8 cellular contexts compared by ENCODE assay signal in the genomic region with DNA sequence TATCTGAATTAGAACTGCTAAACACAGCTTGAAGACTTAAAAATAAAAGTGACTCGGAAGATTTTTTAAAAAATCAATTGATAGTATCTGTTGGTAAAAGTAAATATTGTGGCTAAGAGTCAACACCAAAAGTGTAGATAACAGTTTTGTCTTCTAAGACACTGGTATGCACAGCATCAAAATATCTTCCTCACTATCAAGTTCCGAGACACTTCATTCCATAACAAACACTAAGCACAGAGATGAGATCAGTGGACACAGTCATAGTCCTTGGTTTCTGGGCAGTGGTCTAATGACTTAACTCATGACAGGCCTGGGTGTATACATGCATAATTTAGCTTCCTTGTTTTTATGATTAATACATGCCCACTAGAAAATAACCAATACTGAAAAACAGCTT.
DNase-seq lines count a peak whose midpoint lies in the region; ATAC-seq and TF ChIP-seq lines count a peak whose summit lies in the region.

No MANE protein-coding gene starts in this region.

- DNase-seq in CD8-positive, alpha-beta T cell, result no peak
- DNase-seq in RWPE2 (ENCODE audit: low spot score) (no peak), epithelial cell of prostate (ENCODE audit: low read depth, low spot score) (peak; percentile 88), ovary (no peak)
- no peak for DNase-seq in activated effector memory CD4-positive, alpha-beta T cell treated with anti-CD3 and anti-CD28 coated beads, Interleukin-2, amount 50 U/mL, for 16 hours

- POLR2A ChIA-PET in CD8-positive, alpha-beta T cell (lab: Charles Lee), result interaction anchor here (0.9 to 1.0 kb wide), 2 partner anchors 28 to 206 kb away, joined by 3 read pairs; no protein-coding TSS in a partner anchor

- peaks cover 3% of the 10 kb centered on the region for H3K4me1 ChIP-seq in CD8-positive, alpha-beta T cell (ENCODE audit: insufficient read depth, low read length)
- peaks cover 13% of the 10 kb centered on the region for H3K4me1 ChIP-seq in RWPE2 (ENCODE audit: insufficient read depth, poor library complexity, severe bottlenecking)
- H3K4me1 ChIP-seq in ovary (ENCODE audit: insufficient read depth), result peaks cover 17% of the 10 kb centered on the region

- no peaks in the 10 kb centered on the region for H3K27me3 ChIP-seq in CD8-positive, alpha-beta T cell (ENCODE audit: insufficient read depth, low read length)
- H3K27me3 ChIP-seq in RWPE2 (ENCODE audit: insufficient read depth, poor library complexity, severe bottlenecking) (no peaks in the 10 kb centered on the region), ovary (no peaks in the 10 kb centered on the region)

- CTCF ChIA-PET in CD8-positive, alpha-beta T cell (lab: Charles Lee), result interaction anchor here (0.9 to 1.4 kb wide), 6 partner anchors 9 to 160 kb away, joined by 3 to 4 read pairs (median 3); no protein-coding TSS in a partner anchor

- peaks cover 40% of the 10 kb centered on the region for H3K36me3 Mint-ChIP-seq in CD8-positive, alpha-beta T cell

- 3 to 10% (median 7%) methylated on average over 2 of the region's 2 CpGs for WGBS in ovary, 3 donors

- peak overlapping the region; percentile 62 for H3K27ac Mint-ChIP-seq in CD8-positive, alpha-beta T cell

- H3K4me1 Mint-ChIP-seq in CD8-positive, alpha-beta T cell (ENCODE audit: low read depth), result peaks cover 35% of the 10 kb centered on the region

- H3K4me3 Mint-ChIP-seq in CD8-positive, alpha-beta T cell, result peak overlapping the region; percentile 65

- no peaks in the 10 kb centered on the region for H3K27me3 Mint-ChIP-seq in CD8-positive, alpha-beta T cell (ENCODE audit: low read depth)

- no peaks in the 10 kb centered on the region for H3K9me3 ChIP-seq in CD8-positive, alpha-beta T cell (ENCODE audit: low read length)
- H3K9me3 ChIP-seq in RWPE2 (ENCODE audit: severe bottlenecking) (no peaks in the 10 kb centered on the region), ovary (no peaks in the 10 kb centered on the region)

- H3K36me3 ChIP-seq in CD8-positive, alpha-beta T cell (ENCODE audit: insufficient read depth, low read length), result no peaks in the 10 kb centered on the region
- no peaks in the 10 kb centered on the region for H3K36me3 ChIP-seq in RWPE2 (ENCODE audit: low read depth)
- H3K36me3 ChIP-seq in ovary, result no peaks in the 10 kb centered on the region

- H3K9me3 Mint-ChIP-seq in CD8-positive, alpha-beta T cell, result no peaks in the 10 kb centered on the region

- no peak for TF ChIP-seq EP300 in ovary (IDR thresholded peaks at IDR 0.05)

- TF ChIP-seq CTCF in CD8-positive, alpha-beta T cell (IDR thresholded peaks at IDR 0.05), result no peak
- TF ChIP-seq CTCF in RWPE2 (IDR thresholded peaks at IDR 0.05; ENCODE audit: poor library complexity, severe bottlenecking) (no peak), ovary (IDR thresholded peaks at IDR 0.05) (no peak)

- TF ChIP-seq POLR2A in ovary (IDR thresholded peaks at IDR 0.05), result no peak

- H3K4me3 ChIP-seq in CD8-positive, alpha-beta T cell (ENCODE audit: low read depth, low read length), result peak overlapping the region; percentile 24
- H3K4me3 ChIP-seq in RWPE2 (ENCODE audit: severe bottlenecking) (peak overlapping the region; percentile 18), ovary (peak overlapping the region; percentile 26)

- no peak for ATAC-seq in CD8-positive, alpha-beta T cell
- ATAC-seq in RWPE2 (ENCODE audit: low read depth) (peak; percentile 95), HG03439 (IDR thresholded peaks at IDR 0.05; ENCODE audit: unreplicated experiment) (no peak), GM18502 (IDR thresholded peaks at IDR 0.05; ENCODE audit: poor library complexity, unreplicated experiment) (no peak), HG02973 (IDR thresholded peaks at IDR 0.05; ENCODE audit: unreplicated experiment) (no peak)

- intact Hi-C loops in CD8-positive, alpha-beta T cell (cut with DNase I, micrococcal nuclease), result no loop called here
- intact Hi-C loops in ovary (cut with DNase I), result no loop called here

- H3K27ac ChIP-seq in CD8-positive, alpha-beta T cell (ENCODE audit: low read depth, low read length), result peak overlapping the region; percentile 39
- H3K27ac ChIP-seq in RWPE2 (ENCODE audit: poor library complexity, severe bottlenecking) (no peak overlapping the region), epithelial cell of prostate (no peak overlapping the region), ovary (peak overlapping the region in 1 of 2 donors; percentile 44)
